1 cellular context compared by ENCODE assay signal in the genomic region with DNA sequence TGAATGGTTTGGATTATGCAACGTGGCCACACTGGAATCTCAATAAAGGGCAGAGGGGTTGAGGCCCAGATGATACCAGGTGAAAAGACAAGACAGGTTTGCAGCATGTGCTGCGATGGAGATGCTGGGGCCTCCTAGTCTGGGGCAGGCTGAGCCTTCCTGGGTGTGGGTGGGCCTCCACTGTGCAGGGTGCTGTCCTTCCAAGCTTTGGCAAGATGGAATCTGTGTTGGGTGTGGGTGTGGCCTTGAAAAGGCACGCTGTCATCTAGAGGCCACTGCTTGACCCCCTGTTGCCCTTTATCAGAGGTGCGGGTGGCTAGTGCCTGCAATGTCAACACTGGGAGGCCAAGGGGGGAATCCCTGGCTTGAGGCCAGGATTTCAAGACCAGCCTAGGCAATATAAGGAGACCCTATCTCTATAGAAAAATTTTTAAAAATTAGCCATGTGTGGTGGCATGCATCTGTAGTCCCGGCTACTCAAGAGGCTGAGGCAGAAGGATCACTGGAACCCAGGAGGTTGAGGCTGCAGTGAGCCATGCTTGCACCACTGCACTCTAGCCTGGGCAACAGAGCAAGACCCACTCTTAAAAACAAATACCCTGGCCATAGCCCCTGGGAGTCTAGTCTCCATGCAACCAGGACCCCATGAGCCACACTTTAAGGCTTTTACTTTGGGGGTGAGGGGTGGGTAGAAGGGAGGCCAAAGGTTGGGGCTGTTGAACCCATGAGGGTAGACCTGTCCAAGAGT.
A peak's percentile ranks its signal among the peaks of the same experiment; 100 is the strongest.
TF ChIP-seq lines count a peak whose summit lies in the region.

No MANE protein-coding gene starts in this region.

TF ChIP-seq in HepG2, 621 proteins besides CTCF, POLR2A, EP300 and RAD21 (continued from another document and continues in another):
- TF ChIP-seq PAXIP1 (CRISPR knock-in tag; conservative IDR thresholded peaks at IDR 0.05) (peak; percentile 70), ZNF275 (CRISPR knock-in tag; IDR thresholded peaks at IDR 0.05; ENCODE audit: borderline replicate concordance) (no peak), ZMYM4 (CRISPR knock-in tag; IDR thresholded peaks at IDR 0.05) (peak; percentile 21; the same call in 1 of the 2 replicates), CBFB (CRISPR knock-in tag; IDR thresholded peaks at IDR 0.05) (no peak), ZNF777 (CRISPR knock-in tag; IDR thresholded peaks at IDR 0.05) (0 out of 2 replicates have a peak, but pooled peaks have one; percentile 21), MAZ (IDR thresholded peaks at IDR 0.05; ENCODE audit: borderline replicate concordance, low read depth, low read length) (no peak), MAZ (CRISPR knock-in tag; IDR thresholded peaks at IDR 0.05; ENCODE audit: low read depth) (no peak), ZNF616 (CRISPR knock-in tag; IDR thresholded peaks at IDR 0.05; ENCODE audit: low read depth) (no peak), TBX3 (IDR thresholded peaks at IDR 0.05; ENCODE audit: borderline replicate concordance) (no peak), RXRB (CRISPR knock-in tag; IDR thresholded peaks at IDR 0.05; ENCODE audit: borderline replicate concordance) (no peak), CC2D1A (CRISPR knock-in tag; IDR thresholded peaks at IDR 0.05) (no peak), ZNF678 (CRISPR knock-in tag; IDR thresholded peaks at IDR 0.05) (no peak), BORCS8-MEF2B (CRISPR knock-in tag; IDR thresholded peaks at IDR 0.05) (no peak), CHD4 (IDR thresholded peaks at IDR 0.05; ENCODE audit: borderline replicate concordance, low read length) (no peak), TBL1XR1 (IDR thresholded peaks at IDR 0.05; ENCODE audit: borderline replicate concordance, low read length, partially characterized antibody) (no peak), RXRA (CRISPR knock-in tag; IDR thresholded peaks at IDR 0.05) (peak; percentile 85), MYNN (CRISPR knock-in tag; IDR thresholded peaks at IDR 0.05; ENCODE audit: low read depth) (no peak), IKZF5 (CRISPR knock-in tag; IDR thresholded peaks at IDR 0.05) (no peak), ZNF335 (CRISPR knock-in tag; IDR thresholded peaks at IDR 0.05) (no peak), ZNF543 (CRISPR knock-in tag; IDR thresholded peaks at IDR 0.05) (0 out of 2 replicates have a peak, but pooled peaks have one; percentile 41), MIER2 (CRISPR knock-in tag; IDR thresholded peaks at IDR 0.05) (no peak), NFIB (CRISPR knock-in tag; IDR thresholded peaks at IDR 0.05; ENCODE audit: borderline replicate concordance) (peak; percentile 47; the same call in 1 of the 2 replicates), NFKBIZ (CRISPR knock-in tag; IDR thresholded peaks at IDR 0.05) (no peak), NR3C1 (CRISPR knock-in tag; IDR thresholded peaks at IDR 0.05) (no peak), ZNF263 (CRISPR knock-in tag; IDR thresholded peaks at IDR 0.05) (no peak), ZBED4 (CRISPR knock-in tag; IDR thresholded peaks at IDR 0.05; ENCODE audit: borderline replicate concordance) (no peak), RFX5 (IDR thresholded peaks at IDR 0.05; ENCODE audit: low read depth, low read length) (no peak), ZFX (CRISPR knock-in tag; IDR thresholded peaks at IDR 0.05; ENCODE audit: low read depth) (peak; percentile 13; the same call in 1 of the 2 replicates), FOXA1 (IDR thresholded peaks at IDR 0.05) (no peak), FOXA1 (CRISPR knock-in tag; IDR thresholded peaks at IDR 0.05) (peak; percentile 84), ZNF430 (CRISPR knock-in tag; IDR thresholded peaks at IDR 0.05) (no peak), MTF1 (CRISPR knock-in tag; IDR thresholded peaks at IDR 0.05) (no peak), PRMT3 (CRISPR knock-in tag; IDR thresholded peaks at IDR 0.05; ENCODE audit: borderline replicate concordance, low read depth) (no peak), DR1 (CRISPR knock-in tag; IDR thresholded peaks at IDR 0.05) (no peak), SCMH1 (CRISPR knock-in tag; IDR thresholded peaks at IDR 0.05; ENCODE audit: borderline replicate concordance) (no peak), NAIF1 (CRISPR knock-in tag; IDR thresholded peaks at IDR 0.05; ENCODE audit: borderline replicate concordance) (no peak)
- TF ChIP-seq, protein P1, sequence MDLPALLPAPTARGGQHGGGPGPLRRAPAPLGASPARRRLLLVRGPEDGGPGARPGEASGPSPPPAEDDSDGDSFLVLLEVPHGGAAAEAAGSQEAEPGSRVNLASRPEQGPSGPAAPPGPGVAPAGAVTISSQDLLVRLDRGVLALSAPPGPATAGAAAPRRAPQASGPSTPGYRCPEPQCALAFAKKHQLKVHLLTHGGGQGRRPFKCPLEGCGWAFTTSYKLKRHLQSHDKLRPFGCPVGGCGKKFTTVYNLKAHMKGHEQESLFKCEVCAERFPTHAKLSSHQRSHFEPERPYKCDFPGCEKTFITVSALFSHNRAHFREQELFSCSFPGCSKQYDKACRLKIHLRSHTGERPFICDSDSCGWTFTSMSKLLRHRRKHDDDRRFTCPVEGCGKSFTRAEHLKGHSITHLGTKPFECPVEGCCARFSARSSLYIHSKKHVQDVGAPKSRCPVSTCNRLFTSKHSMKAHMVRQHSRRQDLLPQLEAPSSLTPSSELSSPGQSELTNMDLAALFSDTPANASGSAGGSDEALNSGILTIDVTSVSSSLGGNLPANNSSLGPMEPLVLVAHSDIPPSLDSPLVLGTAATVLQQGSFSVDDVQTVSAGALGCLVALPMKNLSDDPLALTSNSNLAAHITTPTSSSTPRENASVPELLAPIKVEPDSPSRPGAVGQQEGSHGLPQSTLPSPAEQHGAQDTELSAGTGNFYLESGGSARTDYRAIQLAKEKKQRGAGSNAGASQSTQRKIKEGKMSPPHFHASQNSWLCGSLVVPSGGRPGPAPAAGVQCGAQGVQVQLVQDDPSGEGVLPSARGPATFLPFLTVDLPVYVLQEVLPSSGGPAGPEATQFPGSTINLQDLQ (CRISPR knock-in tag; IDR thresholded peaks at IDR 0.05) = no peak
- TF ChIP-seq, protein P2, sequence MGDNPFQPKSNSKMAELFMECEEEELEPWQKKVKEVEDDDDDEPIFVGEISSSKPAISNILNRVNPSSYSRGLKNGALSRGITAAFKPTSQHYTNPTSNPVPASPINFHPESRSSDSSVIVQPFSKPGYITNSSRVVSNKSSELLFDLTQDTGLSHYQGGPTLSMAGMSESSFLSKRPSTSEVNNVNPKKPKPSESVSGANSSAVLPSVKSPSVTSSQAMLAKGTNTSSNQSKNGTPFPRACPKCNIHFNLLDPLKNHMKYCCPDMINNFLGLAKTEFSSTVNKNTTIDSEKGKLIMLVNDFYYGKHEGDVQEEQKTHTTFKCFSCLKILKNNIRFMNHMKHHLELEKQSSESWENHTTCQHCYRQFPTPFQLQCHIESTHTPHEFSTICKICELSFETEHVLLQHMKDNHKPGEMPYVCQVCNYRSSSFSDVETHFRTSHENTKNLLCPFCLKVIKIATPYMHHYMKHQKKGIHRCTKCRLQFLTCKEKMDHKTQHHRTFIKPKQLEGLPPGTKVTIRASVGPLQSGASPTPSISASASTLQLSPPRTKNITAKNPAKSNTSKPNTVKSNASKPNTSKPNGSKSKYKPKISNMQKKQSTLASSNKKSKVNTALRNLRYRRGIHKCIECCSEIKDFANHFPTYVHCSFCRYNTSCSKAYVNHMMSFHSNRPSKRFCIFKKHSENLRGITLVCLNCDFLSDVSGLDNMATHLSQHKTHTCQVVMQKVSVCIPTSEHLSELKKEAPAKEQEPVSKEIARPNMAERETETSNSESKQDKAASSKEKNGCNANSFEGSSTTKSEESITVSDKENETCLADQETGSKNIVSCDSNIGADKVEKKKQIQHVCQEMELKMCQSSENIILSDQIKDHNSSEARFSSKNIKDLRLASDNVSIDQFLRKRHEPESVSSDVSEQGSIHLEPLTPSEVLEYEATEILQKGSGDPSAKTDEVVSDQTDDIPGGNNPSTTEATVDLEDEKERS (CRISPR knock-in tag; IDR thresholded peaks at IDR 0.05) = 0 out of 2 replicates have a peak, but pooled peaks have one; percentile 25
- TF ChIP-seq, protein P3, sequence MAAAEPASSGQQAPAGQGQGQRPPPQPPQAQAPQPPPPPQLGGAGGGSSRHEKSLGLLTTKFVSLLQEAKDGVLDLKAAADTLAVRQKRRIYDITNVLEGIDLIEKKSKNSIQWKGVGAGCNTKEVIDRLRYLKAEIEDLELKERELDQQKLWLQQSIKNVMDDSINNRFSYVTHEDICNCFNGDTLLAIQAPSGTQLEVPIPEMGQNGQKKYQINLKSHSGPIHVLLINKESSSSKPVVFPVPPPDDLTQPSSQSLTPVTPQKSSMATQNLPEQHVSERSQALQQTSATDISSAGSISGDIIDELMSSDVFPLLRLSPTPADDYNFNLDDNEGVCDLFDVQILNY (CRISPR knock-in tag; conservative IDR thresholded peaks at IDR 0.05) = no peak
- TF ChIP-seq, protein P4, sequence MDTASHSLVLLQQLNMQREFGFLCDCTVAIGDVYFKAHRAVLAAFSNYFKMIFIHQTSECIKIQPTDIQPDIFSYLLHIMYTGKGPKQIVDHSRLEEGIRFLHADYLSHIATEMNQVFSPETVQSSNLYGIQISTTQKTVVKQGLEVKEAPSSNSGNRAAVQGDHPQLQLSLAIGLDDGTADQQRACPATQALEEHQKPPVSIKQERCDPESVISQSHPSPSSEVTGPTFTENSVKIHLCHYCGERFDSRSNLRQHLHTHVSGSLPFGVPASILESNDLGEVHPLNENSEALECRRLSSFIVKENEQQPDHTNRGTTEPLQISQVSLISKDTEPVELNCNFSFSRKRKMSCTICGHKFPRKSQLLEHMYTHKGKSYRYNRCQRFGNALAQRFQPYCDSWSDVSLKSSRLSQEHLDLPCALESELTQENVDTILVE (CRISPR knock-in tag; IDR thresholded peaks at IDR 0.05) = no peak
- TF ChIP-seq, protein P5, sequence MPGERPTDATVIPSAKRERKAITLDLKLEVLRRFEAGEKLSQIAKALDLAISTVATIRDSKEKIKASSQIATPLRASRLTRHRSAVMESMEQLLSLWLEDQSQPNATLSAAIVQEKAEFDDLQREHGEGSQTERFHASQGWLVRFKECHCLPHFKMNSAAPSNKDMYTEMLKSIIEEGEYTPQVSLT (CRISPR knock-in tag; IDR thresholded peaks at IDR 0.05; ENCODE audit: borderline replicate concordance, low read depth) = no peak
- TF ChIP-seq, protein P6, sequence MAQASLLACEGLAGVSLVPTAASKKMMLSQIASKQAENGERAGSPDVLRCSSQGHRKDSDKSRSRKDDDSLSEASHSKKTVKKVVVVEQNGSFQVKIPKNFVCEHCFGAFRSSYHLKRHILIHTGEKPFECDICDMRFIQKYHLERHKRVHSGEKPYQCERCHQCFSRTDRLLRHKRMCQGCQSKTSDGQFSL (CRISPR knock-in tag; IDR thresholded peaks at IDR 0.05) = no peak
